In genomic region chr14:53304726-53305381, GRCh38 we compare ENCODE assay signal across 21 cellular contexts.
DNase-seq lines count a peak whose midpoint lies in the region; ATAC-seq, FAIRE-seq and TF ChIP-seq lines count a peak whose summit lies in the region.
"Had no signal": no experiment of that assay in that cellular context is flagged by ENCODE, and none has a peak within 500 bp of the region (broad histone marks: within the 10 kb centered on the region; RNA-seq: fewer than 3 reads in every experiment).

No MANE protein-coding gene starts in this region.

- H3K9me3 Mint-ChIP-seq in astrocyte (ENCODE audit: unreplicated experiment) (peaks cover 4% of the 10 kb centered on the region), osteocyte (ENCODE audit: unreplicated experiment) (peaks cover 2% of the 10 kb centered on the region)
- H3K9me3 Mint-ChIP-seq in activated naive CD4-positive, alpha-beta T cell treated with anti-CD3 and anti-CD28 coated beads for 36 hours: peaks cover 4% of the 10 kb centered on the region

- H3K79me2 ChIP-seq in DND-41 (ENCODE audit: insufficient read depth, low read length): peaks cover 62% of the 10 kb centered on the region
- H3K79me2 ChIP-seq in astrocyte (ENCODE audit: insufficient read depth, low read length): no peaks in the 10 kb centered on the region

- TF ChIP-seq CTCF in DND-41 (IDR thresholded peaks at IDR 0.05; ENCODE audit: borderline replicate concordance, extremely low read depth, low read length, poor library complexity, severe bottlenecking) (no peak), astrocyte (IDR thresholded peaks at IDR 0.05; ENCODE audit: insufficient read depth, low read depth, low read length) (no peak), osteocyte (IDR thresholded peaks at IDR 0.05) (no peak)

- no peak overlapping the region for H3K9ac ChIP-seq in DND-41 (ENCODE audit: low read depth, low read length)
- no peak overlapping the region for H3K9ac ChIP-seq in astrocyte (ENCODE audit: low read length)

- H3K4me3 ChIP-seq in DND-41 (ENCODE audit: low read depth in 1 of 2, low read length in 2 of 2): no peak overlapping the region
- no peak overlapping the region for H3K4me3 ChIP-seq in astrocyte (ENCODE audit: insufficient read depth, low read depth, low read length)
- H3K4me3 ChIP-seq: GM12878, MG63, SK-N-MC had no signal

- intact Hi-C loops in activated naive CD4-positive, alpha-beta T cell treated with anti-CD3 and anti-CD28 coated beads for 36 hours (cut with micrococcal nuclease): loop anchor here (5.0 kb wide), 2 partner anchors 153 to 833 kb away; partner anchors contain the start of gene DDHD1

- H3K4me2 ChIP-seq in DND-41 (ENCODE audit: insufficient read depth, low read length) (no peak overlapping the region), astrocyte (ENCODE audit: low read length) (no peak overlapping the region)

- H3K27me3 Mint-ChIP-seq in astrocyte (ENCODE audit: low read depth, unreplicated experiment) (no peaks in the 10 kb centered on the region), osteocyte (ENCODE audit: unreplicated experiment) (peaks cover 9% of the 10 kb centered on the region)
- H3K27me3 Mint-ChIP-seq in activated naive CD4-positive, alpha-beta T cell treated with anti-CD3 and anti-CD28 coated beads for 36 hours (ENCODE audit: low read depth): peaks cover 4% of the 10 kb centered on the region

- no peaks in the 10 kb centered on the region for H3K27me3 ChIP-seq in DND-41 (ENCODE audit: insufficient read depth, low read length, poor library complexity)
- peaks cover 5% of the 10 kb centered on the region for H3K27me3 ChIP-seq in astrocyte (ENCODE audit: insufficient read depth, low read length)
- H3K27me3 ChIP-seq: MG63 had no signal

- CTCF ChIA-PET in activated naive CD4-positive, alpha-beta T cell treated with anti-CD3 and anti-CD28 coated beads for 36 hours (lab: Charles Lee): interaction anchor here (0.5 to 4.3 kb wide), 6 partner anchors 10 to 484 kb away, joined by 3 to 41 read pairs (median 6); no protein-coding TSS in a partner anchor

- ATAC-seq in DND-41 (ENCODE audit: insufficient read depth, low read depth) (no peak), GM18502 (IDR thresholded peaks at IDR 0.05; ENCODE audit: poor library complexity, unreplicated experiment) (no peak)
- ATAC-seq: GM12878; natural killer cell treated with Interleukin-12 subunit alpha and Interleukin-12 subunit beta and Interleukin-15 and Interleukin-18, amount 100 ng/mL, for 72 hours had no signal

- H3K9me3 ChIP-seq in DND-41 (ENCODE audit: insufficient read depth, low read length, severe bottlenecking): peaks cover 19% of the 10 kb centered on the region
- H3K9me3 ChIP-seq in astrocyte (ENCODE audit: insufficient read depth, low read depth, low read length): no peaks in the 10 kb centered on the region
- H3K9me3 ChIP-seq: MG63 had no signal

- H3K36me3 Mint-ChIP-seq in astrocyte (ENCODE audit: low read depth, unreplicated experiment) (peaks cover 2% of the 10 kb centered on the region), osteocyte (ENCODE audit: unreplicated experiment) (peaks cover 1% of the 10 kb centered on the region)
- no peaks in the 10 kb centered on the region for H3K36me3 Mint-ChIP-seq in activated naive CD4-positive, alpha-beta T cell treated with anti-CD3 and anti-CD28 coated beads for 36 hours (ENCODE audit: low read depth)

- H4K20me1 ChIP-seq in DND-41 (ENCODE audit: insufficient read depth, low read length) (no peaks in the 10 kb centered on the region), astrocyte (ENCODE audit: insufficient read depth, low read length) (no peaks in the 10 kb centered on the region)

- H3K4me1 Mint-ChIP-seq in astrocyte (ENCODE audit: low read depth, unreplicated experiment): peaks cover 36% of the 10 kb centered on the region
- peaks cover 31% of the 10 kb centered on the region for H3K4me1 Mint-ChIP-seq in osteocyte (ENCODE audit: unreplicated experiment)
- H3K4me1 Mint-ChIP-seq in activated naive CD4-positive, alpha-beta T cell treated with anti-CD3 and anti-CD28 coated beads for 36 hours (ENCODE audit: low read depth): peaks cover 4% of the 10 kb centered on the region

- no peak overlapping the region for H3K4me3 Mint-ChIP-seq in astrocyte (ENCODE audit: unreplicated experiment)
- H3K4me3 Mint-ChIP-seq in osteocyte (ENCODE audit: unreplicated experiment): no peak overlapping the region
- no peak overlapping the region for H3K4me3 Mint-ChIP-seq in activated naive CD4-positive, alpha-beta T cell treated with anti-CD3 and anti-CD28 coated beads for 36 hours
- H3K4me3 Mint-ChIP-seq: natural killer cell treated with Interleukin-12 subunit alpha and Interleukin-12 subunit beta and Interleukin-15 and Interleukin-18, amount 100 ng/mL, for 72 hours had no signal

- no peak overlapping the region for H2AFZ ChIP-seq in DND-41 (ENCODE audit: low read depth, low read length)
- no peak overlapping the region for H2AFZ ChIP-seq in astrocyte (ENCODE audit: low read depth, low read length)

- peak overlapping the region; percentile 62 for H3K27ac Mint-ChIP-seq in astrocyte (ENCODE audit: unreplicated experiment)
- peak overlapping the region; percentile 71 for H3K27ac Mint-ChIP-seq in osteocyte (ENCODE audit: unreplicated experiment)
- H3K27ac Mint-ChIP-seq in activated naive CD4-positive, alpha-beta T cell treated with anti-CD3 and anti-CD28 coated beads for 36 hours: no peak overlapping the region
- H3K27ac Mint-ChIP-seq: natural killer cell treated with Interleukin-12 subunit alpha and Interleukin-12 subunit beta and Interleukin-15 and Interleukin-18, amount 100 ng/mL, for 72 hours had no signal

- H3K36me3 ChIP-seq in DND-41 (ENCODE audit: insufficient read depth, low read length): peaks cover 16% of the 10 kb centered on the region
- no peaks in the 10 kb centered on the region for H3K36me3 ChIP-seq in astrocyte (ENCODE audit: insufficient read depth, low read length)
- H3K36me3 ChIP-seq: MG63 had no signal

- FAIRE-seq in astrocyte (lab: Jason Lieb, UNC): no peak
- FAIRE-seq: bronchial epithelial cell, GM12878, H1 had no signal

- H3K4me1 ChIP-seq in DND-41 (ENCODE audit: insufficient read depth, low read length) (peaks cover 12% of the 10 kb centered on the region), astrocyte (ENCODE audit: insufficient read depth, low read length) (no peaks in the 10 kb centered on the region)

- peak overlapping the region; percentile 0; the same call in 1 of the 2 replicates for H3K27ac ChIP-seq in DND-41 (ENCODE audit: low read length)
- no peak overlapping the region for H3K27ac ChIP-seq in astrocyte (ENCODE audit: low read depth, low read length)
- H3K27ac ChIP-seq: SK-N-MC had no signal

- DNase-seq in DND-41: no peak
- DNase-seq in astrocyte (ENCODE audit: low read depth): peak; percentile 79
- DNase-seq in globus pallidus (ENCODE audit: low spot score): peak; percentile 70
- no peak for DNase-seq in osteocyte (ENCODE audit: extremely low spot score, unreplicated experiment)
- DNase-seq in activated naive CD4-positive, alpha-beta T cell treated with anti-CD3 and anti-CD28 coated beads for 36 hours: no peak
- no peak for DNase-seq in activated T-cell treated with anti-CD3 and anti-CD28 coated beads for 4 hours
- DNase-seq in NCI-H2171 (lab: John Stamatoyannopoulos, UW): no peak
- DNase-seq: activated CD4-positive, alpha-beta T cell treated with anti-CD3 and anti-CD28 coated beads for 4 hours; activated CD8-positive, alpha-beta memory T cell treated with anti-CD3 and anti-CD28 coated beads, Interleukin-2, amount 50 U/mL, for 48 hours; activated naive CD4-positive, alpha-beta T cell treated with anti-CD3 and anti-CD28 coated beads, Interleukin-2, amount 50 U/mL, for 16 hours; effector CD8-positive, alpha-beta T cell; MG63; NCI-H187; NCI-H510A treated with DMSO at 0.1 percent for 48 hours; T-helper 9 cell had no signal

Comparison
In these comparisons a context has a peak if more than half of its experiments do, and no peak if none do; other contexts are left out.
1. DNase-seq: peak in astrocyte (single experiment) and globus pallidus (single experiment); none in DND-41 (single experiment), osteocyte (single experiment), activated naive CD4-positive, alpha-beta T cell treated with anti-CD3 and anti-CD28 coated beads for 36 hours (single experiment), activated T-cell treated with anti-CD3 and anti-CD28 coated beads for 4 hours (single experiment) and NCI-H2171 (single experiment).